In the genomic region with DNA sequence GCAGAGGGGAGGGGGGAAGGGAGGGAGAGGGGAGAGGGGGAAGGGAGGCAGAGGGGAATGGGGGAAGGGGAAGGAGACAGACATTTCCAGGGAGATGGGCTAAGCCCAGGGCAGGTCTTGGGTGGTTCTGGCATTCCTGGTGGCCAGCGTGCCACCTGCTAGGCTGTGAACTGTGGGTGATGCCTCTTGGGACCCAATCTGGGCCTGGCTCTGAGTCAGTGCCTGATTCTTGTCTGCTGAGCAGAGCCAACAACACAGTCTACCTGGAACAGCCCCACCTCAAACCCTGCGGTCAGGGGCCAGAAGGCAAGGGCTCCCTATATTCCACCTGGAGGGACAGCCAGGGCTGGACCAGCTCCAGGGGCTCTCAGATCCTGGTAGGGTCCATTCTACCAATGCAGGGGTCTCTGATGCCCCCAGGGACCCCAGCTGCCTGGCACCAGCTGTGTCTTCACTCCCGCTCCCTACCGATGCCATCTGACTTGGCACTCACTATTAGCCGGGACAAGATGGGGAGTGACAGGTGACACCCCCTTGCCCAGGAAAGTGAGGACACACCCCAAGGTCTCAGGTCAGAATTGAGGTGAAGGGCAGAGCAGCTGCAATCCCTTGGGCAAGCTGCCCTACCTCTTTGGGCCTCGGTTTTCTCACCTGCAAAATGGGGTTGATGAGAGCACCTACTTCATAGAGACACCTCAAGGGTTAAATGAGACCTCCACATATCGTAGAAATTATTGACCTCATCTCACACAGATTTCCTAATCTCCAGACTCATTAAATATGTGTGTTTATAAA, we compare ENCODE assay signal across 17 cellular contexts.
DNase-seq lines count a peak whose midpoint lies in the region; FAIRE-seq and TF ChIP-seq lines count a peak whose summit lies in the region.
"Had no signal": no experiment of that assay in that cellular context is flagged by ENCODE, and none has a peak within 500 bp of the region (broad histone marks: within the 10 kb centered on the region; RNA-seq: fewer than 3 reads in every experiment).

No MANE protein-coding gene starts in this region.

- DNase-seq in NCI-H1417 (lab: John Stamatoyannopoulos, UW) (peak in 2 of 3 experiments; percentile 13 to 23), NCI-H1417 treated with DMSO at 0.1 percent for 48 hours (lab: John Stamatoyannopoulos, UW) (no peak), NCI-H69 (lab: John Stamatoyannopoulos, UW) (peak; percentile 75), coronary artery (ENCODE audit: low spot score) (no peak), small intestine (peak; percentile 22), NCI-H1930 (lab: John Stamatoyannopoulos, UW) (no peak), RCC 7860 (ENCODE audit: low spot score) (no peak), CD14-positive monocyte (ENCODE audit: low spot score) (no peak)
- DNase-seq: activated naive CD4-positive, alpha-beta T cell treated with Interleukin-2 at 50 U/mL for 16 hours; brain microvascular endothelial cell; COR-L47; naive thymus-derived CD8-positive, alpha-beta T cell; NCI-H1436 treated with DMSO at 0.1 percent for 48 hours; SHP77 treated with DMSO at 0.1 percent for 48 hours; stimulated activated CD8-positive, alpha-beta memory T cell treated with anti-CD3 and anti-CD28 coated beads, Interleukin-4, amount 100 ng/mL, for 48 hours had no signal

- TF ChIP-seq CTCF in coronary artery (IDR thresholded peaks at IDR 0.05) (no peak), CD14-positive monocyte (IDR thresholded peaks at IDR 0.05) (no peak)

- FAIRE-seq in small intestine (lab: Jason Lieb, UNC) = no peak
- FAIRE-seq in RCC 7860 (lab: Jason Lieb, UNC) = no peak
- FAIRE-seq: GM18507, TTC549 had no signal

- peak overlapping the region; percentile 94 to 97 for H3K27ac ChIP-seq in coronary artery
- no peak overlapping the region for H3K27ac ChIP-seq in small intestine (ENCODE audit: low read depth in 1 of 2, low read length in 1 of 2)
- H3K27ac ChIP-seq: brain microvascular endothelial cell had no signal

- no peaks in the 10 kb centered on the region for H3K9me3 ChIP-seq in small intestine (ENCODE audit: control insufficient read depth, low read depth)

- 61 to 70% (median 63%) methylated on average over 7 of the region's 7 CpGs for WGBS in small intestine, 3 donors

- H3K9me3 Mint-ChIP-seq in CD14-positive monocyte = no peaks in the 10 kb centered on the region
- H3K9me3 Mint-ChIP-seq: naive thymus-derived CD8-positive, alpha-beta T cell had no signal

- H3K4me3 ChIP-seq in coronary artery = no peak overlapping the region
- no peak overlapping the region for H3K4me3 ChIP-seq in small intestine (ENCODE audit: low read depth in 1 of 2, low read length in 2 of 2)

- H3K27me3 ChIP-seq in small intestine (ENCODE audit: control insufficient read depth in 2 of 2, insufficient read depth in 2 of 2, low read length in 2 of 2) = no peaks in the 10 kb centered on the region
- H3K27me3 ChIP-seq: brain microvascular endothelial cell had no signal

- H3K4me1 ChIP-seq in small intestine (ENCODE audit: control insufficient read depth in 2 of 2, insufficient read depth in 1 of 2, low read depth in 1 of 2, low read length in 1 of 2) = peaks cover 0 to 2% of the 10 kb centered on the region in 2 donors

- H3K27ac Mint-ChIP-seq in CD14-positive monocyte = no peak overlapping the region

- H3K27me3 Mint-ChIP-seq in CD14-positive monocyte (ENCODE audit: low read depth in 3 of 3) = peaks cover 4 to 10% (median 4%) of the 10 kb centered on the region in 3 donors
- H3K27me3 Mint-ChIP-seq: naive thymus-derived CD8-positive, alpha-beta T cell had no signal

- no peaks in the 10 kb centered on the region for H3K36me3 Mint-ChIP-seq in CD14-positive monocyte
- H3K36me3 Mint-ChIP-seq: naive thymus-derived CD8-positive, alpha-beta T cell had no signal

- H3K36me3 ChIP-seq in small intestine (ENCODE audit: control insufficient read depth in 2 of 2, insufficient read depth in 2 of 2, low read length in 2 of 2) = no peaks in the 10 kb centered on the region
- H3K36me3 ChIP-seq: brain microvascular endothelial cell had no signal

- intact Hi-C loops in CD14-positive monocyte (cut with micrococcal nuclease) = loop anchor here in 1 of 2 donors (5.0 kb wide), 1 partner anchor 83 kb away; no protein-coding TSS in a partner anchor

- H3K4me3 Mint-ChIP-seq in CD14-positive monocyte = no peak overlapping the region

- H3K4me1 Mint-ChIP-seq in CD14-positive monocyte = peaks cover 48% of the 10 kb centered on the region

Comparison
In these comparisons a context has a peak if more than half of its experiments do, and no peak if none do; other contexts are left out.
1. DNase-seq: peak in NCI-H1417 (2 of 3), NCI-H69 (single experiment) and small intestine (single experiment); none in NCI-H1417 treated with DMSO at 0.1 percent for 48 hours (single experiment), coronary artery (single experiment), NCI-H1930 (0 of 2), RCC 7860 (single experiment) and CD14-positive monocyte (single experiment).
2. H3K27ac ChIP-seq: peak in coronary artery (2 of 2); none in small intestine (0 of 2).